ENCODE assay signal across 16 cellular contexts in the genomic region with DNA sequence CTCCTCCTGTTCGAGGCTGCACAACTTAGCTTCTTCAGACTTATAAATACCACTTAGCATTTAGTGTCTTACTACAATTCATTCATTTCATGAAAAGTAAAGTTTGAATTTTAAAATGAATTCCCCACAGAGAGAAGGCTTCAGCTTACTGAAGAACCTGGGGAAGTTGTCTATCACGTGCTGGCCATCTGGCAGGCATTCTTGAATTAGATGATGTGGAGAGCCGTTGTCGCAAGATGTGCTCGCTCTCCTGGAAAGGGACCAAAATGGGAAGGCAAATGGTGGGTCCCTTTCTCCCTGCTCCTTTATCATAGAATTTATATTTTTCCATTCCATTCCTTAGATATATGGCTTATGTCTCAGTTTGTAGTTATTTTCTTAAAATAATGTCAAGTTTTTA.
DNase-seq lines count a peak whose midpoint lies in the region; ATAC-seq and TF ChIP-seq lines count a peak whose summit lies in the region.
"Had no signal": no experiment of that assay in that cellular context is flagged by ENCODE, and none has a peak within 500 bp of the region (broad histone marks: within the 10 kb centered on the region; RNA-seq: fewer than 3 reads in every experiment).

No MANE protein-coding gene starts in this region.

- H3K9me3 ChIP-seq in BLaER1 (no peaks in the 10 kb centered on the region), SJCRH30 (replicated peaks) (no peaks in the 10 kb centered on the region)
- no peaks in the 10 kb centered on the region for H3K9me3 ChIP-seq in CD8-positive, alpha-beta T cell (ENCODE audit: low read length)
- H3K9me3 ChIP-seq: spleen had no signal

- no peak for DNase-seq in CD8-positive, alpha-beta T cell
- DNase-seq in activated T-helper 1 cell treated with anti-CD3 and anti-CD28 coated beads, Interleukin-12 subunit alpha, Interleukin-12 subunit beta, Interleukin-2, Interleukin-4 antibody, amounts not matched to agents 30 ng/mL and 10 ng/mL and 1 ng/mL, durations not matched to agents 14 hours and 24 hours and 36 hours (ENCODE audit: low spot score), result no peak
- DNase-seq in glutamatergic neuron (no peak), NCI-H1436 (lab: John Stamatoyannopoulos, UW) (no peak), NOMO-1 treated with dmso at 0.1 percent for 144 hours (lab: John Stamatoyannopoulos, UW; ENCODE audit: unreplicated experiment) (no peak), NCI-H1417 treated with DMSO at 0.1 percent for 48 hours (lab: John Stamatoyannopoulos, UW) (no peak), SJCRH30 (no peak)
- DNase-seq: hippocampal formation, left colon, NCI-H187, NCI-H526 treated with DMSO at 0.1 percent for 48 hours, spleen, WERI-Rb-1 had no signal

- POLR2A ChIA-PET in CD8-positive, alpha-beta T cell (lab: Charles Lee), result interaction anchor here (0.9 kb wide), 1 partner anchor 19 kb away, joined by 3 read pairs; no protein-coding TSS in a partner anchor

- H3K4me1 Mint-ChIP-seq in CD8-positive, alpha-beta T cell (ENCODE audit: low read depth), result peaks cover 61% of the 10 kb centered on the region
- peaks cover 22% of the 10 kb centered on the region for H3K4me1 Mint-ChIP-seq in activated T-helper 1 cell treated with anti-CD3 and anti-CD28 coated beads, Interleukin-12 subunit alpha, Interleukin-12 subunit beta, Interleukin-2, Interleukin-4 antibody, amounts not matched to agents 30 ng/mL and 10 ng/mL and 1 ng/mL, durations not matched to agents 14 hours and 24 hours and 36 hours (ENCODE audit: low read depth)
- H3K4me1 Mint-ChIP-seq in glutamatergic neuron (ENCODE audit: low read depth, unreplicated experiment), result peaks cover 56% of the 10 kb centered on the region

- peaks cover 91% of the 10 kb centered on the region for H3K4me1 ChIP-seq in BLaER1
- peaks cover 8% of the 10 kb centered on the region for H3K4me1 ChIP-seq in CD8-positive, alpha-beta T cell (ENCODE audit: insufficient read depth, low read length)
- H3K4me1 ChIP-seq in SJCRH30, result peaks cover 13% of the 10 kb centered on the region; the same call in 1 of the 2 replicates
- H3K4me1 ChIP-seq: parathyroid adenoma had no signal

- H3K27ac ChIP-seq in BLaER1, result peak overlapping the region; percentile 92
- peak overlapping the region; percentile 18 for H3K27ac ChIP-seq in CD8-positive, alpha-beta T cell (ENCODE audit: low read depth, low read length)
- H3K27ac ChIP-seq in SJCRH30, result no peak overlapping the region
- H3K27ac ChIP-seq: parathyroid adenoma, WERI-Rb-1 had no signal

- intact Hi-C loops in CD8-positive, alpha-beta T cell (cut with DNase I, micrococcal nuclease), result loop anchor here in 1 of 2 experiments (2.0 kb wide), 2 partner anchors 13 to 15 kb away; no protein-coding TSS in a partner anchor
- intact Hi-C loops in activated T-helper 1 cell treated with anti-CD3 and anti-CD28 coated beads, Interleukin-12 subunit alpha, Interleukin-12 subunit beta, Interleukin-2, Interleukin-4 antibody, amounts not matched to agents 30 ng/mL and 10 ng/mL and 1 ng/mL, durations not matched to agents 14 hours and 24 hours and 36 hours (cut with micrococcal nuclease), result no loop called here

- no peaks in the 10 kb centered on the region for H3K9me3 Mint-ChIP-seq in CD8-positive, alpha-beta T cell
- no peaks in the 10 kb centered on the region for H3K9me3 Mint-ChIP-seq in activated T-helper 1 cell treated with anti-CD3 and anti-CD28 coated beads, Interleukin-12 subunit alpha, Interleukin-12 subunit beta, Interleukin-2, Interleukin-4 antibody, amounts not matched to agents 30 ng/mL and 10 ng/mL and 1 ng/mL, durations not matched to agents 14 hours and 24 hours and 36 hours
- peaks cover 6% of the 10 kb centered on the region for H3K9me3 Mint-ChIP-seq in glutamatergic neuron (ENCODE audit: unreplicated experiment)
- H3K9me3 Mint-ChIP-seq: dendritic cell treated with granulocyte-macrophage colony-stimulating factor and Interleukin-4, amounts not matched to agents 40 ng/mL and 50 ng/mL, for 4 days had no signal

- H3K27me3 ChIP-seq in BLaER1, result no peaks in the 10 kb centered on the region
- H3K27me3 ChIP-seq in CD8-positive, alpha-beta T cell (ENCODE audit: insufficient read depth, low read length), result no peaks in the 10 kb centered on the region
- no peaks in the 10 kb centered on the region for H3K27me3 ChIP-seq in SJCRH30
- H3K27me3 ChIP-seq: spleen had no signal

- H4K20me1 ChIP-seq in BLaER1, result no peaks in the 10 kb centered on the region

- peak overlapping the region; percentile 87 for H3K27ac Mint-ChIP-seq in CD8-positive, alpha-beta T cell
- H3K27ac Mint-ChIP-seq in activated T-helper 1 cell treated with anti-CD3 and anti-CD28 coated beads, Interleukin-12 subunit alpha, Interleukin-12 subunit beta, Interleukin-2, Interleukin-4 antibody, amounts not matched to agents 30 ng/mL and 10 ng/mL and 1 ng/mL, durations not matched to agents 14 hours and 24 hours and 36 hours, result peak overlapping the region; percentile 44
- H3K27ac Mint-ChIP-seq in glutamatergic neuron (ENCODE audit: unreplicated experiment), result peak overlapping the region; percentile 80
- H3K27ac Mint-ChIP-seq: dendritic cell treated with granulocyte-macrophage colony-stimulating factor and Interleukin-4, amounts not matched to agents 40 ng/mL and 50 ng/mL, for 4 days had no signal

- no peak overlapping the region for H3K4me3 Mint-ChIP-seq in CD8-positive, alpha-beta T cell
- no peak overlapping the region for H3K4me3 Mint-ChIP-seq in activated T-helper 1 cell treated with anti-CD3 and anti-CD28 coated beads, Interleukin-12 subunit alpha, Interleukin-12 subunit beta, Interleukin-2, Interleukin-4 antibody, amounts not matched to agents 30 ng/mL and 10 ng/mL and 1 ng/mL, durations not matched to agents 14 hours and 24 hours and 36 hours
- H3K4me3 Mint-ChIP-seq in glutamatergic neuron (ENCODE audit: unreplicated experiment), result peak overlapping the region; percentile 59
- H3K4me3 Mint-ChIP-seq: dendritic cell treated with granulocyte-macrophage colony-stimulating factor and Interleukin-4, amounts not matched to agents 40 ng/mL and 50 ng/mL, for 4 days had no signal

- H3K36me3 Mint-ChIP-seq in CD8-positive, alpha-beta T cell, result peaks cover 40% of the 10 kb centered on the region
- peaks cover 16% of the 10 kb centered on the region for H3K36me3 Mint-ChIP-seq in activated T-helper 1 cell treated with anti-CD3 and anti-CD28 coated beads, Interleukin-12 subunit alpha, Interleukin-12 subunit beta, Interleukin-2, Interleukin-4 antibody, amounts not matched to agents 30 ng/mL and 10 ng/mL and 1 ng/mL, durations not matched to agents 14 hours and 24 hours and 36 hours (ENCODE audit: low read depth)
- H3K36me3 Mint-ChIP-seq in glutamatergic neuron (ENCODE audit: unreplicated experiment), result no peaks in the 10 kb centered on the region

- CTCF ChIA-PET in CD8-positive, alpha-beta T cell (lab: Charles Lee), result interaction anchor here (0.6 to 6.0 kb wide), 4 partner anchors 14 to 27 kb away, joined by 3 to 36 read pairs (median 4); no protein-coding TSS in a partner anchor

- TF ChIP-seq CTCF in CD8-positive, alpha-beta T cell (IDR thresholded peaks at IDR 0.05), result no peak
- TF ChIP-seq CTCF in glutamatergic neuron (IDR thresholded peaks at IDR 0.05; ENCODE audit: partially characterized antibody, unreplicated experiment), result no peak

- no peaks in the 10 kb centered on the region for H3K27me3 Mint-ChIP-seq in CD8-positive, alpha-beta T cell (ENCODE audit: low read depth)
- H3K27me3 Mint-ChIP-seq in activated T-helper 1 cell treated with anti-CD3 and anti-CD28 coated beads, Interleukin-12 subunit alpha, Interleukin-12 subunit beta, Interleukin-2, Interleukin-4 antibody, amounts not matched to agents 30 ng/mL and 10 ng/mL and 1 ng/mL, durations not matched to agents 14 hours and 24 hours and 36 hours (ENCODE audit: insufficient read depth), result no peaks in the 10 kb centered on the region
- peaks cover 10% of the 10 kb centered on the region for H3K27me3 Mint-ChIP-seq in glutamatergic neuron (ENCODE audit: unreplicated experiment)
- H3K27me3 Mint-ChIP-seq: dendritic cell treated with granulocyte-macrophage colony-stimulating factor and Interleukin-4, amounts not matched to agents 40 ng/mL and 50 ng/mL, for 4 days had no signal

- H3K4me3 ChIP-seq in BLaER1, result no peak overlapping the region
- no peak overlapping the region for H3K4me3 ChIP-seq in CD8-positive, alpha-beta T cell (ENCODE audit: low read depth, low read length)
- H3K4me3 ChIP-seq in SJCRH30, result no peak overlapping the region
- H3K4me3 ChIP-seq: spleen had no signal

- H3K4me2 ChIP-seq in BLaER1, result peak overlapping the region; percentile 90

- peaks cover 10% of the 10 kb centered on the region for H3K36me3 ChIP-seq in BLaER1
- H3K36me3 ChIP-seq in CD8-positive, alpha-beta T cell (ENCODE audit: insufficient read depth, low read length), result peaks cover 13% of the 10 kb centered on the region
- no peaks in the 10 kb centered on the region for H3K36me3 ChIP-seq in SJCRH30
- H3K36me3 ChIP-seq: WERI-Rb-1 had no signal

- no peak for ATAC-seq in CD8-positive, alpha-beta T cell
- ATAC-seq: left colon had no signal

- H3K9ac ChIP-seq in BLaER1, result peak overlapping the region; percentile 37; the same call in 1 of the 2 replicates
- H3K9ac ChIP-seq: parathyroid adenoma had no signal
